In genomic region chr12:79156846-79157463, GRCh38 we compare ENCODE assay signal across 1 cellular context.
TF ChIP-seq lines count a peak whose summit lies in the region.

No MANE protein-coding gene starts in this region.

TF ChIP-seq in H1, 55 proteins besides CTCF, POLR2A, EP300 and RAD21 (continued from another document):
- TF ChIP-seq USF2 (IDR thresholded peaks at IDR 0.05; ENCODE audit: low read length): no peak
- TF ChIP-seq NANOG (IDR thresholded peaks at IDR 0.05; ENCODE audit: insufficient read depth, low read depth, low read length, poor library complexity, severe bottlenecking): no peak
- no peak for TF ChIP-seq EZH2 (IDR thresholded peaks at IDR 0.05; ENCODE audit: low read depth, low read length, severe bottlenecking)
